1 cellular context compared by ENCODE assay signal in genomic region chr22:42070517-42071422, GRCh38.
A peak's percentile ranks its signal among the peaks of the same experiment; 100 is the strongest.
TF ChIP-seq lines count a peak whose summit lies in the region.

Gene NAGA (minus strand): TSS chr22:42070812. CDS start chr22:42070297, 515 bp downstream.

TF ChIP-seq in K562, 482 proteins besides CTCF, POLR2A, EP300 and RAD21 (continued from another document and continues in another):
- TF ChIP-seq ZNF511 (CRISPR knock-in tag; IDR thresholded peaks at IDR 0.05) (peak; percentile 66), ZNF609 (CRISPR knock-in tag; IDR thresholded peaks at IDR 0.05; ENCODE audit: borderline replicate concordance) (0 out of 2 replicates have a peak, but pooled peaks have one; percentile 66), ATF6 (CRISPR knock-in tag; IDR thresholded peaks at IDR 0.05) (0 out of 2 replicates have a peak, but pooled peaks have one; percentile 15), HNRNPLL (IDR thresholded peaks at IDR 0.05; ENCODE audit: low read depth, low read length, poor library complexity, severe bottlenecking) (peak; percentile 57), GTF2E2 (tag; IDR thresholded peaks at IDR 0.05) (no peak), FOXK1 (CRISPR knock-in tag; IDR thresholded peaks at IDR 0.05; ENCODE audit: borderline replicate concordance) (0 out of 2 replicates have a peak, but pooled peaks have one; percentile 12), AFF4 (CRISPR knock-in tag; IDR thresholded peaks at IDR 0.05) (no peak), RBBP5 (IDR thresholded peaks at IDR 0.05; ENCODE audit: borderline replicate concordance, insufficient read depth, low read length, poor library complexity, severe bottlenecking) (peak; percentile 56), DMBX1 (CRISPR knock-in tag; IDR thresholded peaks at IDR 0.05; ENCODE audit: borderline replicate concordance) (0 out of 2 replicates have a peak, but pooled peaks have one; percentile 39), ZNF224 (CRISPR knock-in tag; IDR thresholded peaks at IDR 0.05) (no peak), MBD2 (IDR thresholded peaks at IDR 0.05; ENCODE audit: borderline replicate concordance, low read depth) (peak; percentile 33; the same call in 1 of the 2 replicates), SMC3 (conservative IDR thresholded peaks at IDR 0.05; ENCODE audit: insufficient read depth, low read depth, low read length) (no peak), PPARD (CRISPR knock-in tag; IDR thresholded peaks at IDR 0.05) (no peak), GABPB2 (CRISPR knock-in tag; conservative IDR thresholded peaks at IDR 0.05) (no peak), MTA3 (IDR thresholded peaks at IDR 0.05; ENCODE audit: borderline replicate concordance) (peak; percentile 87), MNT (conservative IDR thresholded peaks at IDR 0.05) (peak in 1 of 2 experiments; percentile 24; a peak in 2 of 4 replicates), NR3C1 (CRISPR knock-in tag; IDR thresholded peaks at IDR 0.05) (no peak), GMEB1 (CRISPR knock-in tag; IDR thresholded peaks at IDR 0.05) (0 out of 2 replicates have a peak, but pooled peaks have one; percentile 16), PHF21A (IDR thresholded peaks at IDR 0.05; ENCODE audit: borderline replicate concordance, low read depth) (no peak), E2F1 (CRISPR knock-in tag; IDR thresholded peaks at IDR 0.05) (peak; percentile 71; the same call in 1 of the 2 replicates), ZNF354B (CRISPR knock-in tag; IDR thresholded peaks at IDR 0.05) (no peak), LARP7 (IDR thresholded peaks at IDR 0.05) (no peak), TCF3 (CRISPR knock-in tag; IDR thresholded peaks at IDR 0.05) (peak; percentile 6; the same call in 1 of the 2 replicates), ATF1 (CRISPR knock-in tag; IDR thresholded peaks at IDR 0.05) (no peak), ATF1 (tag; IDR thresholded peaks at IDR 0.05) (peak; percentile 53), ZNF57 (CRISPR knock-in tag; IDR thresholded peaks at IDR 0.05) (no peak), CTBP1 (IDR thresholded peaks at IDR 0.05; ENCODE audit: borderline replicate concordance) (peak; percentile 67; the same call in 1 of the 2 replicates), UBTF (IDR thresholded peaks at IDR 0.05; ENCODE audit: borderline replicate concordance in 1 of 2, low read depth in 2 of 2, low read length in 2 of 2) (peak in 1 of 2 experiments; percentile 21; a peak in 1 of 4 replicates), POLR2AphosphoS5 (IDR thresholded peaks at IDR 0.05; ENCODE audit: control insufficient read depth, insufficient read depth, low read depth, low read length) (no peak), SMARCA4 (IDR thresholded peaks at IDR 0.05) (peak; percentile 35; the same call in 1 of the 2 replicates), MYNN (IDR thresholded peaks at IDR 0.05) (0 out of 2 replicates have a peak, but pooled peaks have one; percentile 35), MYNN (CRISPR knock-in tag; IDR thresholded peaks at IDR 0.05) (no peak), SRF (CRISPR knock-in tag; IDR thresholded peaks at IDR 0.05) (peak in 1 of 2 experiments; percentile 88; a peak in 2 of 4 replicates), ZKSCAN1 (IDR thresholded peaks at IDR 0.05; ENCODE audit: low read depth, low read length) (0 out of 2 replicates have a peak, but pooled peaks have one; percentile 20), DACH1 (IDR thresholded peaks at IDR 0.05; ENCODE audit: partially characterized antibody) (no peak), HEY1 (CRISPR knock-in tag; IDR thresholded peaks at IDR 0.05; ENCODE audit: borderline replicate concordance) (no peak), ELF4 (CRISPR knock-in tag; IDR thresholded peaks at IDR 0.05) (no peak), TBL1XR1 (IDR thresholded peaks at IDR 0.05; ENCODE audit: low read length in 2 of 2) (no peak), ELK1 (CRISPR knock-in tag; IDR thresholded peaks at IDR 0.05) (no peak), CREM (IDR thresholded peaks at IDR 0.05; ENCODE audit: low read depth) (peak; percentile 13), HES1 (IDR thresholded peaks at IDR 0.05; ENCODE audit: low read depth) (0 out of 2 replicates have a peak, but pooled peaks have one; percentile 51)
